10 cellular contexts compared by ENCODE assay signal in the genomic region with DNA sequence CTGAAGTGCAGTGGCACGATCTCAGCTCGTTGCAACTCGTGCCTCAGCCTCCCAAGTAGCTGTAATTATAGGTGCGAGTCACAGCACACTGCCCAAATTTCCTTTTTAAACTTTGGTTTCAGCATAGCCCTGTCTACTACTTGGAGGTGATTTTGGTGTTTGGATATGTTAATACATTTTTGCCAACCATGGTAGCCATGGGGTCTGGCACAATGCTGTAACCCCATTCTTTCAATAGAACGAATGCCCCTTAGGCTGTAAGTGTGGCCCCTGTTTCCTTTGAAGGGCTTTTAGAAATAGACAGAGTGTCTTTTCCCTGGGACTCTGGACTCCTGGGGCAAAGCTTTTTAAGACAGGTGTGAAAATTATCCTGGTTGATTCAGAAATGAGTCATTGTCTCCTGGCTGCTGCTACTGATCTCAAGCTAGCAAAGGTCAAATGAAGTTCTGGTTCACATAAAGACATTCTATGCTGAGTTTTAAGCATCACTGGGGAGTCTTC.
A peak's percentile ranks its signal among the peaks of the same experiment; 100 is the strongest.
DNase-seq lines count a peak whose midpoint lies in the region; ATAC-seq and TF ChIP-seq lines count a peak whose summit lies in the region.
"Had no signal": no experiment of that assay in that cellular context is flagged by ENCODE, and none has a peak within 500 bp of the region (broad histone marks: within the 10 kb centered on the region; RNA-seq: fewer than 3 reads in every experiment).

No MANE protein-coding gene starts in this region.

- no peaks in the 10 kb centered on the region for H4K20me1 ChIP-seq in mammary epithelial cell (ENCODE audit: insufficient read depth, low read length)

- H3K27me3 ChIP-seq in mammary epithelial cell (ENCODE audit: insufficient read depth, low read length), result no peaks in the 10 kb centered on the region
- no peaks in the 10 kb centered on the region for H3K27me3 ChIP-seq in sigmoid colon
- H3K27me3 ChIP-seq in BE2C, result no peaks in the 10 kb centered on the region

- in situ Hi-C loops in mammary epithelial cell (cut with MboI; ENCODE audit: low sequenced_read_pairs in 2 of 2), result no loop called here

- CTCF ChIA-PET in mammary epithelial cell (lab: Charles Lee; ENCODE audit: low non-redundant PET), result interaction anchor here (0.6 kb wide), 1 partner anchor 10 kb away, joined by 7 read pairs; no protein-coding TSS in a partner anchor

- H3K9me3 ChIP-seq in mammary epithelial cell (replicated peaks; ENCODE audit: insufficient read depth, low read length) (no peaks in the 10 kb centered on the region), sigmoid colon (no peaks in the 10 kb centered on the region), BE2C (no peaks in the 10 kb centered on the region)

- 0% methylated on average over 5 of the region's 5 CpGs for WGBS in mammary epithelial cell (ENCODE audit: low coverage, missing lambda C conversion rate)
- WGBS in sigmoid colon, 2 donors, result 83 to 84% methylated on average over 5 of the region's 5 CpGs

- TF ChIP-seq EP300 in sigmoid colon (IDR thresholded peaks at IDR 0.05), result no peak

- peak overlapping the region; percentile 17 for H2AFZ ChIP-seq in mammary epithelial cell (ENCODE audit: low read depth, low read length)

- DNase-seq in M059J (ENCODE audit: low read depth) (peak; percentile 91), mammary epithelial cell (peak; percentile 87), sigmoid colon (no peak), BE2C (no peak), medulla oblongata (ENCODE audit: extremely low spot score) (no peak)
- DNase-seq in stimulated activated CD4-positive, alpha-beta T cell treated with anti-CD3 and anti-CD28 coated beads, Interleukin-12 subunit alpha, Interleukin-12 subunit beta, amount 100 ng/mL, for 4 hours, result no peak
- DNase-seq: NCI-H345, T-cell had no signal

- peak overlapping the region; percentile 62 for H3K27ac ChIP-seq in mammary epithelial cell (ENCODE audit: insufficient read depth, low read depth, low read length)
- peak overlapping the region in 3 of 4 donors; percentile 55 to 78 (median 75) for H3K27ac ChIP-seq in sigmoid colon

- dilution Hi-C loops in mammary epithelial cell (cut with HindIII; ENCODE audit: low sequenced_read_pairs), result no loop called here

- H3K4me1 ChIP-seq in mammary epithelial cell (ENCODE audit: insufficient read depth, low read length) (peaks cover 20% of the 10 kb centered on the region), sigmoid colon (peaks cover 0 to 25% (median 14%) of the 10 kb centered on the region in 4 donors), BE2C (no peaks in the 10 kb centered on the region)

- ATAC-seq in GM21526 (IDR thresholded peaks at IDR 0.05; ENCODE audit: low FRiP score, unreplicated experiment) (peak; percentile 12), GM19351 (IDR thresholded peaks at IDR 0.05; ENCODE audit: unreplicated experiment) (no peak)
- ATAC-seq: T-cell had no signal

- H3K79me2 ChIP-seq in mammary epithelial cell (ENCODE audit: insufficient read depth, low read length), result no peaks in the 10 kb centered on the region

- TF ChIP-seq CTCF in mammary epithelial cell (conservative IDR thresholded peaks at IDR 0.05 in 1 of 2, IDR thresholded peaks at IDR 0.05 in 1 of 2; ENCODE audit: extremely low read depth in 1 of 2, insufficient read depth in 1 of 2, low read depth in 1 of 2, low read length in 2 of 2) (no peak), sigmoid colon (IDR thresholded peaks at IDR 0.05) (no peak), BE2C (IDR thresholded peaks at IDR 0.05; ENCODE audit: low read depth, low read length) (no peak)

- intact Hi-C loops in mammary epithelial cell (cut with micrococcal nuclease) (loop anchor here (10.0 kb wide), 1 partner anchor 445 kb away; no protein-coding TSS in a partner anchor), sigmoid colon (cut with DNase I) (no loop called here)

- BruUV-seq in mammary epithelial cell (replicated peaks; lab: Mats Ljungman, UMichigan), result no TSS peak

- H3K36me3 ChIP-seq in mammary epithelial cell (ENCODE audit: insufficient read depth, low read length) (no peaks in the 10 kb centered on the region), sigmoid colon (no peaks in the 10 kb centered on the region), BE2C (no peaks in the 10 kb centered on the region)

- H3K4me2 ChIP-seq in mammary epithelial cell (ENCODE audit: insufficient read depth, low read depth, low read length), result peak overlapping the region; percentile 41

- TF ChIP-seq POLR2A in sigmoid colon (IDR thresholded peaks at IDR 0.05), result no peak

- H3K9ac ChIP-seq in mammary epithelial cell (ENCODE audit: insufficient read depth, low read length), result peak overlapping the region; percentile 29

- H3K4me3 ChIP-seq in mammary epithelial cell (replicated peaks in 1 of 3; ENCODE audit: insufficient read depth in 1 of 3, low read depth in 2 of 3, low read length in 3 of 3) (no peak overlapping the region), sigmoid colon (no peak overlapping the region), BE2C (ENCODE audit: low read depth, low read length) (no peak overlapping the region)

Comparison
In these comparisons a context has a peak if more than half of its experiments do, and no peak if none do; other contexts are left out.
1. DNase-seq: peak in M059J (single experiment) and mammary epithelial cell (single experiment); none in sigmoid colon (single experiment), BE2C (single experiment), stimulated activated CD4-positive, alpha-beta T cell treated with anti-CD3 and anti-CD28 coated beads, Interleukin-12 subunit alpha, Interleukin-12 subunit beta, amount 100 ng/mL, for 4 hours (single experiment) and medulla oblongata (single experiment).